8 cellular contexts compared by ENCODE assay signal in genomic region chr13:95403349-95404140, GRCh38.
DNase-seq lines count a peak whose midpoint lies in the region; ATAC-seq and TF ChIP-seq lines count a peak whose summit lies in the region.

No MANE protein-coding gene starts in this region.

- DNase-seq in BE2C (no peak), NCI-H524 treated with DMSO at 0.1 percent for 48 hours (lab: John Stamatoyannopoulos, UW) (peak; percentile 63), naive B cell (no peak), cerebellum (ENCODE audit: low spot score) (no peak)
- no peak for DNase-seq in stimulated activated CD4-positive, alpha-beta T cell treated with anti-CD3 and anti-CD28 coated beads, Interleukin-1b, Interleukin-23, amount 100 ng/mL, for 48 hours

- H3K4me1 Mint-ChIP-seq in naive B cell: peaks cover 9 to 12% (median 11%) of the 10 kb centered on the region in 3 donors

- no peak overlapping the region for H3K27ac ChIP-seq in duodenal mucosa (ENCODE audit: low read depth, low read length)

- H3K9ac ChIP-seq in duodenal mucosa (ENCODE audit: low read depth in 1 of 2, low read length in 2 of 2): peak overlapping the region in 1 of 2 donors; percentile 9

- ATAC-seq in GM21381 (IDR thresholded peaks at IDR 0.05; ENCODE audit: unreplicated experiment) (peak; percentile 8), naive B cell (ENCODE audit: low read depth in 2 of 2) (no peak), GM19452 (IDR thresholded peaks at IDR 0.05; ENCODE audit: unreplicated experiment) (no peak)

- H3K4me3 ChIP-seq in BE2C (ENCODE audit: low read depth, low read length): peak overlapping the region; percentile 52
- H3K4me3 ChIP-seq in duodenal mucosa (ENCODE audit: low read depth in 1 of 2, low read length in 2 of 2): peak overlapping the region; percentile 53 to 58

- peaks cover 18 to 38% (median 22%) of the 10 kb centered on the region in 3 donors for H3K27me3 Mint-ChIP-seq in naive B cell

- no peaks in the 10 kb centered on the region for H3K36me3 Mint-ChIP-seq in naive B cell

- H3K27ac Mint-ChIP-seq in naive B cell: no peak overlapping the region

- H3K36me3 ChIP-seq in BE2C (no peaks in the 10 kb centered on the region), duodenal mucosa (ENCODE audit: control insufficient read depth in 1 of 2, insufficient read depth in 2 of 2, low read length in 2 of 2) (no peaks in the 10 kb centered on the region)

- peak overlapping the region in 7 of 8 donors; percentile 63 to 94 (median 85) for H3K4me3 Mint-ChIP-seq in naive B cell

- TF ChIP-seq CTCF in BE2C (IDR thresholded peaks at IDR 0.05; ENCODE audit: low read depth, low read length): no peak

- H3K9me3 ChIP-seq in BE2C (no peaks in the 10 kb centered on the region), duodenal mucosa (ENCODE audit: control insufficient read depth in 1 of 2, low read length in 2 of 2) (no peaks in the 10 kb centered on the region)

- no peaks in the 10 kb centered on the region for H3K9me3 Mint-ChIP-seq in naive B cell

- no peaks in the 10 kb centered on the region for H3K27me3 ChIP-seq in BE2C
- no peaks in the 10 kb centered on the region for H3K27me3 ChIP-seq in duodenal mucosa (ENCODE audit: control insufficient read depth in 1 of 2, insufficient read depth in 2 of 2, low read length in 2 of 2)

- H3K4me1 ChIP-seq in BE2C (no peaks in the 10 kb centered on the region), duodenal mucosa (ENCODE audit: control insufficient read depth in 1 of 2, insufficient read depth in 2 of 2, low read length in 2 of 2) (peaks cover 4 to 6% of the 10 kb centered on the region in 2 donors)
